In the genomic region with DNA sequence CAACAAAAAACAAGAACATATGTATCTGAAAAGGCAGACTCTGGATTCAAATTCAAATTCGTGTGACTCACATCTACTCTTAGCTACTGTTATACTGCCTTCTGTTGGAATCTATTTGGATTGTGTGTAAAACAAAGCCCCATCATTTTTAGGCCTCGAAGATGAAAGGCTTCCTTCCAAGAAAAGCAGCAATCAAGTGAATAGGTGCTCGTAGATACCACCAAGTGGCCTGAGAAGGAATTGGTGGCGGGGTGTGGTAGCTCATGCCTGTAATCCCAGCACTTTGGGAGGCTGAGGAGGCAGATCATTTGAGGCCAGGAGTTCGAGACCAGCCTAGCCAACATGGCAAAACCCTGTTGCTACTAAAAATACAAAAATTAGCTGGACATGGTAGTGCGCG, we compare ENCODE assay signal across 8 cellular contexts. TPM values are rescaled to one million over a fixed set of nuclear protein-coding genes. Genes with fewer than 3 reads are reported as not detected.
DNase-seq lines count a peak whose midpoint lies in the region; ATAC-seq, FAIRE-seq and TF ChIP-seq lines count a peak whose summit lies in the region.

No MANE protein-coding gene starts in this region.

- no peaks in the 10 kb centered on the region for H3K79me2 ChIP-seq in MM.1S (ENCODE audit: low read length)
- peaks cover 3% of the 10 kb centered on the region for H3K79me2 ChIP-seq in GM12878 (ENCODE audit: control insufficient read depth, insufficient read depth, low read length)

- CTCF ChIA-PET in GM12878 (lab: Yijun Ruan, JAX) = interaction anchor here (0.8 to 10.6 kb wide), 14 partner anchors 17 to 133 kb away, joined by 3 to 137 read pairs (median 4); no protein-coding TSS in a partner anchor

- H4K20me1 ChIP-seq in MM.1S (ENCODE audit: insufficient read depth, low read length) = no peaks in the 10 kb centered on the region
- no peaks in the 10 kb centered on the region for H4K20me1 ChIP-seq in GM12878 (ENCODE audit: control insufficient read depth, insufficient read depth)

- TF ChIP-seq POLR2A in GM12878 (IDR thresholded peaks at IDR 0.05; ENCODE audit: low read depth, low read length) (no peak), transverse colon (IDR thresholded peaks at IDR 0.05) (no peak)

- POLR2A ChIA-PET in GM12878 (lab: Charles Lee) = interaction anchor here (0.6 to 1.0 kb wide), 4 partner anchors 19 to 208 kb away, joined by 3 to 9 read pairs (median 4); no protein-coding TSS in a partner anchor

- WGBS in GM12878 (ENCODE audit: insufficient coverage, insufficient replicate concordance, low lambda C conversion rate, missing lambda C conversion rate) = 37% methylated on average over 7 of the region's 7 CpGs
- 55 to 69% methylated on average over 4 to 7 of the region's 7 CpGs for WGBS in transverse colon (ENCODE audit: low coverage in 1 of 2), 2 donors

- SMC1A ChIA-PET in GM12878 (lab: Charles Lee; ENCODE audit: uncharacterized antibody, unreplicated experiment) = interaction anchor here (0.6 to 5.2 kb wide), 11 partner anchors 10 to 281 kb away, joined by 3 to 69 read pairs (median 4); no protein-coding TSS in a partner anchor

- in situ Hi-C loops in GM12878 (cut with MboI) = no loop called here
- in situ Hi-C loops in transverse colon (cut with MboI; ENCODE audit: low pct_ligation_motif_present in 1 of 4, low pct_unique_long_range_greater_than_20kb in 1 of 4, low sequenced_read_pairs in 3 of 4) = no loop called here

- no peaks in the 10 kb centered on the region for H3F3A ChIP-seq in MM.1S (ENCODE audit: insufficient read depth, low read length)

- no peak for ATAC-seq in GM12878
- ATAC-seq in GM21381 (IDR thresholded peaks at IDR 0.05; ENCODE audit: unreplicated experiment) = no peak
- no peak for ATAC-seq in HG02759 (IDR thresholded peaks at IDR 0.05; ENCODE audit: unreplicated experiment)
- no peak for ATAC-seq in HG02870 (IDR thresholded peaks at IDR 0.05; ENCODE audit: unreplicated experiment)

- H3K9me2 ChIP-seq in MM.1S (replicated peaks; ENCODE audit: insufficient read depth, low read length) = no peaks in the 10 kb centered on the region

- H3K9me3 ChIP-seq in cardiac muscle cell (ENCODE audit: low read depth) = no peaks in the 10 kb centered on the region
- H3K9me3 ChIP-seq in MM.1S (replicated peaks; ENCODE audit: insufficient read depth, low read length) = no peaks in the 10 kb centered on the region
- no peaks in the 10 kb centered on the region for H3K9me3 ChIP-seq in GM12878 (replicated peaks; ENCODE audit: control insufficient read depth, insufficient read depth, low read length)
- no peaks in the 10 kb centered on the region for H3K9me3 ChIP-seq in transverse colon

- TF ChIP-seq CTCF in cardiac muscle cell (IDR thresholded peaks at IDR 0.05; ENCODE audit: low read depth, low read length) = peak; percentile 25
- peak; percentile 36 for TF ChIP-seq CTCF in MM.1S (IDR thresholded peaks at IDR 0.05; ENCODE audit: low read length)
- peak; percentile 27 to 59 (median 50); a peak in 4 of 6 replicates for TF ChIP-seq CTCF in GM12878 (IDR thresholded peaks at IDR 0.05 in 2 of 3, conservative IDR thresholded peaks at IDR 0.05 in 1 of 3; ENCODE audit: control insufficient read depth in 2 of 3, extremely low read depth in 1 of 3, insufficient read depth in 1 of 3, low read depth in 3 of 3, low read length in 3 of 3)
- peak in 3 of 5 experiments; percentile 9 to 29 (median 21) for TF ChIP-seq CTCF in transverse colon (IDR thresholded peaks at IDR 0.05)

- TF ChIP-seq EP300 in GM12878 (IDR thresholded peaks at IDR 0.05; ENCODE audit: borderline replicate concordance in 1 of 2, control insufficient read depth in 1 of 2, low read depth in 2 of 2, low read length in 2 of 2) = no peak
- no peak for TF ChIP-seq EP300 in transverse colon (IDR thresholded peaks at IDR 0.05; ENCODE audit: low read depth)

- intact Hi-C loops in cardiac septum (cut with DNase I) (no loop called here), GM12878 (cut with micrococcal nuclease; ENCODE audit: unreplicated experiment) (no loop called here), transverse colon (cut with DNase I; ENCODE audit: low total_unique reads) (no loop called here)

- H3K4me1 ChIP-seq in cardiac muscle cell (ENCODE audit: low read depth) (peaks cover 5% of the 10 kb centered on the region), MM.1S (ENCODE audit: low read length) (peaks cover 2% of the 10 kb centered on the region), GM12878 (ENCODE audit: control insufficient read depth, insufficient read depth, low read length) (peaks cover 18% of the 10 kb centered on the region), transverse colon (peaks cover 0 to 21% (median 11%) of the 10 kb centered on the region in 4 donors)

- no peak overlapping the region for H2AFZ ChIP-seq in MM.1S (ENCODE audit: low read length)
- no peak overlapping the region for H2AFZ ChIP-seq in GM12878 (ENCODE audit: control insufficient read depth, low read depth, low read length)

- no peak overlapping the region for H3K27ac ChIP-seq in cardiac muscle cell
- no peak overlapping the region for H3K27ac ChIP-seq in MM.1S (ENCODE audit: low read length)
- H3K27ac ChIP-seq in GM12878 (ENCODE audit: control insufficient read depth, insufficient read depth) = no peak overlapping the region
- no peak overlapping the region for H3K27ac ChIP-seq in transverse colon

- H3K4me3 ChIP-seq in cardiac muscle cell (no peak overlapping the region), MM.1S (ENCODE audit: low read length) (no peak overlapping the region), GM12878 (no peak overlapping the region), transverse colon (no peak overlapping the region)

- DNase-seq in cardiac muscle cell (ENCODE audit: low read depth in 1 of 2, low spot score in 1 of 2) (no peak), cardiac septum (ENCODE audit: low spot score) (no peak), MM.1S (peak; percentile 18), GM12878 (ENCODE audit: low read depth, low spot score) (no peak), transverse colon (peak; percentile 17)

- H3K4me2 ChIP-seq in MM.1S (ENCODE audit: low read depth, low read length) (no peak overlapping the region), GM12878 (ENCODE audit: control insufficient read depth, insufficient read depth) (no peak overlapping the region)

- no TSS peak for BruUV-seq in GM12878 (replicated peaks; lab: Mats Ljungman, UMichigan)

- peak; percentile 55 for TF ChIP-seq RAD21 in GM12878 (IDR thresholded peaks at IDR 0.05; ENCODE audit: insufficient read depth, low read depth, low read length)

- H3K9ac ChIP-seq in MM.1S (ENCODE audit: low read length) = no peak overlapping the region
- H3K9ac ChIP-seq in GM12878 (ENCODE audit: control insufficient read depth, insufficient read depth, low read length) = no peak overlapping the region

- peak; percentile 35 for FAIRE-seq in GM12878 (lab: Jason Lieb, UNC)

- H3K27me3 ChIP-seq in cardiac muscle cell (no peaks in the 10 kb centered on the region), MM.1S (replicated peaks; ENCODE audit: insufficient read depth, low read length) (peaks cover 12% of the 10 kb centered on the region), GM12878 (replicated peaks in 1 of 2; ENCODE audit: control insufficient read depth in 2 of 2, insufficient read depth in 2 of 2, low read length in 1 of 2) (no peaks in the 10 kb centered on the region), transverse colon (peaks cover 20% of the 10 kb centered on the region)

- RAD21 ChIA-PET in GM12878 (lab: Charles Lee; ENCODE audit: unreplicated experiment) = interaction anchor here (0.8 to 5.9 kb wide), 10 partner anchors 17 to 187 kb away, joined by 3 to 64 read pairs (median 4); no protein-coding TSS in a partner anchor

- H3K36me3 ChIP-seq in cardiac muscle cell = peaks cover 9% of the 10 kb centered on the region
- no peaks in the 10 kb centered on the region for H3K36me3 ChIP-seq in MM.1S (replicated peaks; ENCODE audit: insufficient read depth, low read length)
- H3K36me3 ChIP-seq in GM12878 (ENCODE audit: control insufficient read depth in 2 of 2, insufficient read depth in 2 of 2, low read length in 1 of 2) = no peaks in the 10 kb centered on the region
- H3K36me3 ChIP-seq in transverse colon = no peaks in the 10 kb centered on the region

TF ChIP-seq in GM12878, 131 proteins besides CTCF, POLR2A, EP300 and RAD21 (continues in another document):
- no peak for TF ChIP-seq IKZF2 (IDR thresholded peaks at IDR 0.05)
- peak; percentile 33; the same call in 1 of the 2 replicates for TF ChIP-seq SMC3 (IDR thresholded peaks at IDR 0.05; ENCODE audit: borderline replicate concordance, low read length)

RNA-seq across cellular contexts. Expression of a gene that starts 4.2 kb away (rescaled TPM):
- total RNA-seq in cardiac muscle cell (47.4 and 81.5 TPM in 2 replicates), cardiac septum (15.3 TPM), GM12878 (2014; rRNA removed) (26.4 and 29.9 TPM in 2 replicates), GM12878 (2014; rRNA removed; fragmentation: Illumina TruSeq; extraction: Trizol) (24.4 and 27.5 TPM in 2 replicates), GM12878 (2021) (49.1 and 52.1 TPM in 2 replicates), transverse colon (10 to 100 TPM in 2 of 4 donors, 1 to 10 TPM in 2; 4.3 to 58.4 (median 9.9) TPM)
- polyA plus RNA-seq in cardiac muscle cell (15.5 and 25.5 TPM in 2 replicates), GM12878 (2011; rRNA removed) (25.3 and 32.3 TPM in 2 replicates), GM12878 (2014; fragmentation: Illumina TruSeq; extraction: Trizol) (25.7 and 28.2 TPM in 2 replicates), GM12878 (2014; fragmentation: Nextera tagmentation; extraction: Ambion mirVana) (1 to 10 TPM; 1.9 to 3.5 TPM), GM12878 (2014; rRNA removed) (35.7 and 37.5 TPM in 2 replicates), GM12878 (2016; fragmentation: Nextera tagmentation; extraction: Ambion mirVana) (10 to 100 TPM; 12.6 to 13.3 TPM)
- total RNA-seq in GM12878 (2013; cell fraction: nucleolus; rRNA removed) = 194 and 207 TPM in 2 replicates
- polyA plus RNA-seq in GM12878 (2011; ENCODE audit: low read depth) = 6.3 TPM
- 30.8 and 36.7 TPM in 2 replicates for polyA plus RNA-seq in GM12878 (2011; cell fraction: cytosol; rRNA removed)
- polyA plus RNA-seq in GM12878 (2011; cell fraction: nucleus; rRNA removed) = 84.2 and 87.2 TPM in 2 replicates
- polyA plus RNA-seq in GM12878 (2012) = 11.4 and 11.5 TPM in 2 replicates
- 46.2 and 52.8 TPM in 2 replicates for polyA minus RNA-seq in GM12878 (2011; rRNA and poly(A)+ RNA removed)
- polyA minus RNA-seq in GM12878 (2011; cell fraction: cytosol; rRNA and poly(A)+ RNA removed) = 19.5 and 22.4 TPM in 2 replicates
- 33.9 and 57.1 TPM in 2 replicates for polyA minus RNA-seq in GM12878 (2011; cell fraction: nucleus; rRNA and poly(A)+ RNA removed)

Comparison
In these comparisons a context has a peak if more than half of its experiments do, and no peak if none do; other contexts are left out.
1. DNase-seq: peak in MM.1S (single experiment) and transverse colon (single experiment); none in cardiac muscle cell (0 of 2), cardiac septum (single experiment) and GM12878 (single experiment).
2. Peak in every context shown above with its lines, with median percentiles within 50 percentile points of each other: CTCF ChIP-seq.